ENCODE assay signal across 26 cellular contexts in genomic region chr5:180202939-180203573, GRCh38. TPM values are rescaled to one million over a fixed set of nuclear protein-coding genes. Genes with fewer than 3 reads are reported as not detected.
"Had no signal": no experiment of that assay in that cellular context is flagged by ENCODE, and none has a peak within 500 bp of the region (broad histone marks: within the 10 kb centered on the region; RNA-seq: fewer than 3 reads in every experiment).

No MANE protein-coding gene starts in this region.

- H3K4me1 ChIP-seq: SJCRH30 had no signal

- H3K27me3 ChIP-seq: SJCRH30 had no signal

- H3K9me3 ChIP-seq: SJCRH30, SK-N-SH had no signal

- H3K27ac Mint-ChIP-seq: activated naive CD8-positive, alpha-beta T cell treated with anti-CD3 and anti-CD28 coated beads for 36 hours had no signal

- H3K36me3 Mint-ChIP-seq: activated naive CD8-positive, alpha-beta T cell treated with anti-CD3 and anti-CD28 coated beads for 36 hours had no signal

- H3K9me3 Mint-ChIP-seq: activated naive CD8-positive, alpha-beta T cell treated with anti-CD3 and anti-CD28 coated beads for 36 hours; activated T-cell treated with anti-CD3 and anti-CD28 coated beads, Interleukin-2, amount 50 U/mL, for 4 hours had no signal

- H3K4me3 Mint-ChIP-seq: activated naive CD8-positive, alpha-beta T cell treated with anti-CD3 and anti-CD28 coated beads for 36 hours; activated T-cell treated with anti-CD3 and anti-CD28 coated beads, Interleukin-2, amount 50 U/mL, for 4 hours had no signal

- ATAC-seq: activated T-cell treated with anti-CD3 and anti-CD28 coated beads, Interleukin-2, amount 50 U/mL, for 4 hours; Panc1 had no signal

- H3K4me3 ChIP-seq: cardiac muscle cell, SJCRH30 had no signal

- H3K27ac ChIP-seq: brain microvascular endothelial cell, cardiac muscle cell, RWPE1, SJCRH30, VCaP had no signal

- DNase-seq: activated CD4-positive, CD25-positive, alpha-beta regulatory T cell; activated CD8-positive, alpha-beta memory T cell treated with anti-CD3 and anti-CD28 coated beads for 24 hours; activated naive CD8-positive, alpha-beta T cell treated with anti-CD3 and anti-CD28 coated beads for 36 hours; activated T-cell treated with anti-CD3 and anti-CD28 coated beads, Interleukin-2, amount 50 U/mL, for 4 hours; brain microvascular endothelial cell; IMR-90; Kasumi-1; KBM-7; NCI-H1048; NCI-H146; NCI-H187 treated with DMSO at 0.1 percent for 48 hours; NCI-H345; NCI-H510A; NCI-H526 treated with DMSO at 0.1 percent for 48 hours; NK-92 treated with Interleukin-12 subunit alpha and Interleukin-12 subunit beta, amount 100 ng/mL, for 24 hours; OCI-M1; Right ventricle myocardium superior; SJCRH30; SK-N-SH; T-helper 1 cell had no signal

- H3K36me3 ChIP-seq: brain microvascular endothelial cell, cardiac muscle cell, SJCRH30 had no signal

RNA-seq across cellular contexts. Expression of gene RASGEF1C, which starts 6.0 kb away (rescaled TPM):
- total RNA-seq: activated naive CD8-positive, alpha-beta T cell treated with anti-CD3 and anti-CD28 coated beads for 36 hours; activated T-cell treated with anti-CD3 and anti-CD28 coated beads, Interleukin-2, amount 50 U/mL, for 4 hours; IMR-90; M059J; SJCRH30; T-helper 2 cell treated with Interferon-gamma antibody and Interleukin-4, amounts not matched to agents 100 ng/mL and 5 ng/mL, for 36 hours had no signal
- polyA plus RNA-seq: IMR-90, SK-N-SH had no signal
